In the genomic region with DNA sequence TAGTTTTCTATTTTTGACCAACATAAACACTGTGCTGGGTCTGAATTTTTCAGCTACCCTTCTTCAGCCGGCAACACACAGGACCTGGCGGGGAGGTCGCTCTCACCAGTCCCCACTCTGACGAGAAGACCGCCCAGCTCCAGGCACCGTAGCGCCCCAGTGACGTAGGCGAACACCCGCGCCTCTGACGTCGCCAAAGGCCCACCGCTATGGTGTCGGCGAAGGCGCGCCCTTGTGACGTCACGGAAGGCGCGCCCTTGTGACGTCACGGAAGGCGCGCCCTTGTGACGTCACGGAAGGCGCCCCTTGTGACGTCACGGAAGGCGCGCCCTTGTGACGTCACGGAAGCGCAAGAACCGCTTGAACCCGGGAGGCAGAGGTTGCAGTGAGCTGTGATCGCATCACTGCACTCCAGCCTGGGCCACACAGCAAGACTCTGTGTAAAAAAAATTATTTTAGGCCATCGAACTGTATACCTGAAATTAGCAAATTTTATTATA, we compare ENCODE assay signal across 8 cellular contexts.
DNase-seq lines count a peak whose midpoint lies in the region; ATAC-seq and TF ChIP-seq lines count a peak whose summit lies in the region.
"Not testable (repeated sequence)": the region's sequence is repeated elsewhere in the genome, so short reads cannot be mapped to it uniquely, and the experiment has no call there.

No MANE protein-coding gene starts in this region.

- not testable (repeated sequence) for H3K36me3 Mint-ChIP-seq in T-helper 17 cell (ENCODE audit: low read depth); activated T-helper 1 cell treated with anti-CD3 and anti-CD28 coated beads, Interleukin-12 subunit alpha, Interleukin-12 subunit beta, Interleukin-2, Interleukin-4 antibody, amounts not matched to agents 30 ng/mL and 10 ng/mL and 1 ng/mL, durations not matched to agents 14 hours and 24 hours and 36 hours (ENCODE audit: low read depth); endothelial cell (ENCODE audit: low read depth, unreplicated experiment); naive thymus-derived CD4-positive, alpha-beta T cell

- intact Hi-C loops in activated T-helper 1 cell treated with anti-CD3 and anti-CD28 coated beads, Interleukin-12 subunit alpha, Interleukin-12 subunit beta, Interleukin-2, Interleukin-4 antibody, amounts not matched to agents 30 ng/mL and 10 ng/mL and 1 ng/mL, durations not matched to agents 14 hours and 24 hours and 36 hours (cut with micrococcal nuclease) = loop anchor here (1.0 to 5.0 kb wide), 2 partner anchors 154 to 1351 kb away; partner anchors contain the start of genes ADSS2 and CEP170
- intact Hi-C loops in naive thymus-derived CD4-positive, alpha-beta T cell (cut with micrococcal nuclease) = loop anchor here in 1 of 2 donors (1.0 kb wide), 1 partner anchor 154 kb away; the partner anchor contains the start of gene CEP170

- H3K9me3 Mint-ChIP-seq in activated T-helper 1 cell treated with anti-CD3 and anti-CD28 coated beads, Interleukin-12 subunit alpha, Interleukin-12 subunit beta, Interleukin-2, Interleukin-4 antibody, amounts not matched to agents 30 ng/mL and 10 ng/mL and 1 ng/mL, durations not matched to agents 14 hours and 24 hours and 36 hours; endothelial cell (ENCODE audit: unreplicated experiment); naive thymus-derived CD4-positive, alpha-beta T cell: not testable (repeated sequence)

- not testable (repeated sequence) for H3K27me3 ChIP-seq in naive thymus-derived CD4-positive, alpha-beta T cell (ENCODE audit: control insufficient read depth in 2 of 2, insufficient read depth in 2 of 2, low read length in 2 of 2)

- not testable (repeated sequence) for TF ChIP-seq CTCF in endothelial cell (IDR thresholded peaks at IDR 0.05; ENCODE audit: unreplicated experiment)

- H3K27ac Mint-ChIP-seq in T-helper 17 cell = peak overlapping the region; percentile 95
- peak overlapping the region; percentile 87 for H3K27ac Mint-ChIP-seq in activated T-helper 1 cell treated with anti-CD3 and anti-CD28 coated beads, Interleukin-12 subunit alpha, Interleukin-12 subunit beta, Interleukin-2, Interleukin-4 antibody, amounts not matched to agents 30 ng/mL and 10 ng/mL and 1 ng/mL, durations not matched to agents 14 hours and 24 hours and 36 hours
- H3K27ac Mint-ChIP-seq in endothelial cell (ENCODE audit: unreplicated experiment) = not testable (repeated sequence)
- H3K27ac Mint-ChIP-seq in naive thymus-derived CD4-positive, alpha-beta T cell = peak overlapping the region in 8 of 9 donors; percentile 65 to 95 (median 89)

- H3K9me3 ChIP-seq in T-helper 17 cell (ENCODE audit: control insufficient read depth, low read length, poor library complexity, severe bottlenecking); naive thymus-derived CD4-positive, alpha-beta T cell (ENCODE audit: control insufficient read depth in 2 of 3, low read length in 3 of 3): not testable (repeated sequence)

- not testable (repeated sequence) for H3K4me3 ChIP-seq in naive thymus-derived CD4-positive, alpha-beta T cell (ENCODE audit: low read length)

- H3K27me3 Mint-ChIP-seq in T-helper 17 cell; activated T-helper 1 cell treated with anti-CD3 and anti-CD28 coated beads, Interleukin-12 subunit alpha, Interleukin-12 subunit beta, Interleukin-2, Interleukin-4 antibody, amounts not matched to agents 30 ng/mL and 10 ng/mL and 1 ng/mL, durations not matched to agents 14 hours and 24 hours and 36 hours (ENCODE audit: insufficient read depth); endothelial cell (ENCODE audit: unreplicated experiment); naive thymus-derived CD4-positive, alpha-beta T cell: not testable (repeated sequence)

- not testable (repeated sequence) for H3K4me1 Mint-ChIP-seq in T-helper 17 cell; activated T-helper 1 cell treated with anti-CD3 and anti-CD28 coated beads, Interleukin-12 subunit alpha, Interleukin-12 subunit beta, Interleukin-2, Interleukin-4 antibody, amounts not matched to agents 30 ng/mL and 10 ng/mL and 1 ng/mL, durations not matched to agents 14 hours and 24 hours and 36 hours (ENCODE audit: low read depth); endothelial cell (ENCODE audit: unreplicated experiment); naive thymus-derived CD4-positive, alpha-beta T cell

- not testable (repeated sequence) for H3K4me1 ChIP-seq in naive thymus-derived CD4-positive, alpha-beta T cell (ENCODE audit: control insufficient read depth in 2 of 2, insufficient read depth in 2 of 2, low read length in 2 of 2)

- peak overlapping the region; percentile 84 for H3K4me3 Mint-ChIP-seq in T-helper 17 cell
- peak overlapping the region; percentile 84 for H3K4me3 Mint-ChIP-seq in activated T-helper 1 cell treated with anti-CD3 and anti-CD28 coated beads, Interleukin-12 subunit alpha, Interleukin-12 subunit beta, Interleukin-2, Interleukin-4 antibody, amounts not matched to agents 30 ng/mL and 10 ng/mL and 1 ng/mL, durations not matched to agents 14 hours and 24 hours and 36 hours
- not testable (repeated sequence) for H3K4me3 Mint-ChIP-seq in endothelial cell (ENCODE audit: unreplicated experiment)
- peak overlapping the region; percentile 42 to 87 (median 74) for H3K4me3 Mint-ChIP-seq in naive thymus-derived CD4-positive, alpha-beta T cell

- DNase-seq in CMK (ENCODE audit: low read depth) = peak; percentile 30
- peak; percentile 40 to 58 (median 53) for DNase-seq in T-helper 17 cell
- peak; percentile 75 for DNase-seq in activated T-helper 1 cell treated with anti-CD3 and anti-CD28 coated beads, Interleukin-12 subunit alpha, Interleukin-12 subunit beta, Interleukin-2, Interleukin-4 antibody, amounts not matched to agents 30 ng/mL and 10 ng/mL and 1 ng/mL, durations not matched to agents 14 hours and 24 hours and 36 hours (ENCODE audit: low spot score)
- peak; percentile 31 for DNase-seq in endothelial cell (ENCODE audit: low spot score)
- DNase-seq in naive thymus-derived CD4-positive, alpha-beta T cell = peak; percentile 25 to 77 (median 55)
- DNase-seq in stimulated activated CD8-positive, alpha-beta memory T cell treated with anti-CD3 and anti-CD28 coated beads, Interleukin-7, amount 100 ng/mL, for 4 hours (ENCODE audit: low read depth in 2 of 2) = peak; percentile 63 to 64

- H3K27ac ChIP-seq in naive thymus-derived CD4-positive, alpha-beta T cell (ENCODE audit: low read depth, low read length) = peak overlapping the region; percentile 45

- POLR2A ChIA-PET in naive thymus-derived CD4-positive, alpha-beta T cell (lab: Charles Lee) = not testable (repeated sequence)

- H3K36me3 ChIP-seq in naive thymus-derived CD4-positive, alpha-beta T cell (ENCODE audit: control insufficient read depth in 2 of 3, insufficient read depth in 3 of 3, low read length in 3 of 3) = not testable (repeated sequence)

- CTCF ChIA-PET in naive thymus-derived CD4-positive, alpha-beta T cell (lab: Charles Lee) = not testable (repeated sequence)

- peak; percentile 91 for ATAC-seq in GM21576 (IDR thresholded peaks at IDR 0.05; ENCODE audit: unreplicated experiment)
- ATAC-seq in HG03571 (IDR thresholded peaks at IDR 0.05; ENCODE audit: unreplicated experiment) = peak; percentile 98
- ATAC-seq in T-helper 17 cell = peak; percentile 82
- ATAC-seq in naive thymus-derived CD4-positive, alpha-beta T cell = peak; percentile 89
